ENCODE assay signal across 1 cellular context in the genomic region with DNA sequence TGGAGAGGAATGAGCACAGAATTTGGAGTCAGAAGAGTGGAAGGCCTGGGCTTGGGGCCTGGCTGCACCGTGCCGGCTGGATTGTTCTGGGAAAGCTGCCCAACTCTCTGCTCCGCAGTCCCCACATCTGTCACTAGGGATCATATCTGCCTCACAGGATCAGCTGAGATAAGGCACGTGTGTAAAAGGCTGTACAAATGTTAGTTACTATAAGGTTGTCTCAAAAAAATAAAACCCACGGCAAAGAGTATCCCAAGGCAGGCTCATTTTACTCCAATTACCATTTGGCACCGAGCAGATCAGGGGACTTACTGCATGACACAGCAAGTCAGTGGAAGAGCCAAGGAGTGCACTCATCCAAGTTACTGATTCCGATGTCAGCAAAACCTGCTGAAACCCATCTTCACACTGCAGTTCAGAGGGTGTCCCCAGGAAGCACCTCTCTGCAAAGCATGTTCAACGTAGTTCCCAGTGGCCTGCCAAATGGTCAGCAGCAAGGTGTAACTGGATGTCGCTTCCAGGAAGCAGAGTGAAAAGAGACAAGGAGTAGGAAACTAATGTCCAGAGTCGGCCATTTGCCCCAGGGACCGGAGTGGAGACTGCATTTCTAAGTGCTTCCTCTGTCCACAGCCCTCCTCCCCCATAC.
TF ChIP-seq lines count a peak whose summit lies in the region.

No MANE protein-coding gene starts in this region.

TF ChIP-seq in endothelial cell of umbilical vein, 7 proteins besides CTCF, POLR2A, EP300 and RAD21:
- TF ChIP-seq, protein P1, sequence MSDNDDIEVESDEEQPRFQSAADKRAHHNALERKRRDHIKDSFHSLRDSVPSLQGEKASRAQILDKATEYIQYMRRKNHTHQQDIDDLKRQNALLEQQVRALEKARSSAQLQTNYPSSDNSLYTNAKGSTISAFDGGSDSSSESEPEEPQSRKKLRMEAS (IDR thresholded peaks at IDR 0.05; ENCODE audit: insufficient read depth, insufficient read length), result no peak
- no peak for TF ChIP-seq EZH2 (IDR thresholded peaks at IDR 0.05; ENCODE audit: borderline replicate concordance, low read depth, low read length, severe bottlenecking)
- no peak for TF ChIP-seq FOS (IDR thresholded peaks at IDR 0.05; ENCODE audit: borderline replicate concordance, insufficient read depth, low read length)
- TF ChIP-seq GATA2 (IDR thresholded peaks at IDR 0.05; ENCODE audit: insufficient read depth, insufficient read length, low read depth, low read length), result no peak
- no peak for TF ChIP-seq JUN (IDR thresholded peaks at IDR 0.05; ENCODE audit: borderline replicate concordance, insufficient read depth, insufficient read length, low read depth)
- TF ChIP-seq MYC (IDR thresholded peaks at IDR 0.05; ENCODE audit: low read depth, low read length), result no peak
- TF ChIP-seq POLR2AphosphoS5 (IDR thresholded peaks at IDR 0.05; ENCODE audit: insufficient read depth, low read depth, low read length), result no peak
TF ChIP-seq in endothelial cell of umbilical vein: peak in this region for 0.
